2 cellular contexts compared by ENCODE assay signal in genomic region chr1:28248273-28249012, GRCh38.
TF ChIP-seq lines count a peak whose summit lies in the region.

No MANE protein-coding gene starts in this region.

TF ChIP-seq in HEK293, 187 proteins besides CTCF, POLR2A, EP300 and RAD21 (continues in another document):
- TF ChIP-seq ZNF654 (tag by site-specific recombination; IDR thresholded peaks at IDR 0.05; ENCODE audit: low read depth) (peak; percentile 81), ZBTB44 (tag by site-specific recombination; IDR thresholded peaks at IDR 0.05) (0 out of 2 replicates have a peak, but pooled peaks have one; percentile 40), ZSCAN30 (tag by site-specific recombination; IDR thresholded peaks at IDR 0.05) (peak; percentile 68; the same call in 1 of the 2 replicates), ZNF394 (tag by site-specific recombination; IDR thresholded peaks at IDR 0.05; ENCODE audit: borderline replicate concordance) (peak; percentile 20; the same call in 1 of the 2 replicates), PBX3 (CRISPR knock-in tag; IDR thresholded peaks at IDR 0.05) (no peak), TRIM28 (IDR thresholded peaks at IDR 0.05; ENCODE audit: borderline replicate concordance, low read length) (peak; percentile 36; the same call in 1 of the 2 replicates), ZNF37A (tag by site-specific recombination; IDR thresholded peaks at IDR 0.05) (no peak), ZSCAN16 (tag by site-specific recombination; IDR thresholded peaks at IDR 0.05) (peak; percentile 44; the same call in 1 of the 2 replicates), ZNF558 (tag by site-specific recombination; IDR thresholded peaks at IDR 0.05) (peak; percentile 44; the same call in 1 of the 2 replicates), ZNF2 (tag by site-specific recombination; IDR thresholded peaks at IDR 0.05) (0 out of 2 replicates have a peak, but pooled peaks have one; percentile 35), ZNF660 (tag by site-specific recombination; IDR thresholded peaks at IDR 0.05) (peak; percentile 91), ZNF626 (tag by site-specific recombination; IDR thresholded peaks at IDR 0.05) (no peak), ZNF121 (tag by site-specific recombination; IDR thresholded peaks at IDR 0.05) (peak; percentile 36; the same call in 1 of the 2 replicates), ZNF362 (tag by site-specific recombination; IDR thresholded peaks at IDR 0.05) (peak; percentile 83), ZNF664 (tag by site-specific recombination; IDR thresholded peaks at IDR 0.05) (peak; percentile 62; the same call in 1 of the 2 replicates), PRDM10 (tag by site-specific recombination; IDR thresholded peaks at IDR 0.05) (0 out of 2 replicates have a peak, but pooled peaks have one; percentile 18), ZNF335 (tag by site-specific recombination; conservative IDR thresholded peaks at IDR 0.05) (peak; percentile 80; the same call in 1 of the 2 replicates), PRDM6 (tag by site-specific recombination; IDR thresholded peaks at IDR 0.05) (peak; percentile 71), ZBTB48 (tag by site-specific recombination; IDR thresholded peaks at IDR 0.05) (peak; percentile 86), KLF10 (tag by site-specific recombination; IDR thresholded peaks at IDR 0.05) (0 out of 2 replicates have a peak, but pooled peaks have one; percentile 8)

TF ChIP-seq in HepG2, 621 proteins besides CTCF, POLR2A, EP300 and RAD21 (continues in another document):
- TF ChIP-seq ZNF790 (CRISPR knock-in tag; IDR thresholded peaks at IDR 0.05; ENCODE audit: borderline replicate concordance) (no peak), ZNF121 (CRISPR knock-in tag; IDR thresholded peaks at IDR 0.05) (peak; percentile 52; the same call in 1 of the 2 replicates), POLR2AphosphoS2 (IDR thresholded peaks at IDR 0.05; ENCODE audit: low read depth, low read length) (no peak), ZNF281 (CRISPR knock-in tag; IDR thresholded peaks at IDR 0.05; ENCODE audit: borderline replicate concordance) (no peak), TRIM24 (CRISPR knock-in tag; IDR thresholded peaks at IDR 0.05) (no peak), ZNF124 (CRISPR knock-in tag; IDR thresholded peaks at IDR 0.05) (no peak), SOX13 (IDR thresholded peaks at IDR 0.05) (no peak), SOX13 (CRISPR knock-in tag; conservative IDR thresholded peaks at IDR 0.05 in 1 of 2, IDR thresholded peaks at IDR 0.05 in 1 of 2) (no peak), ZSCAN9 (CRISPR knock-in tag; IDR thresholded peaks at IDR 0.05; ENCODE audit: borderline replicate concordance) (peak; percentile 40; the same call in 1 of the 2 replicates), ZNF230 (CRISPR knock-in tag; IDR thresholded peaks at IDR 0.05) (no peak), MTF2 (CRISPR knock-in tag; IDR thresholded peaks at IDR 0.05; ENCODE audit: borderline replicate concordance) (no peak), ZNF484 (CRISPR knock-in tag; IDR thresholded peaks at IDR 0.05; ENCODE audit: borderline replicate concordance, low read depth) (no peak), GLI4 (CRISPR knock-in tag; IDR thresholded peaks at IDR 0.05; ENCODE audit: borderline replicate concordance) (peak; percentile 59; the same call in 1 of the 2 replicates), FOSL1 (CRISPR knock-in tag; IDR thresholded peaks at IDR 0.05; ENCODE audit: borderline replicate concordance) (no peak), ZNF275 (CRISPR knock-in tag; IDR thresholded peaks at IDR 0.05; ENCODE audit: borderline replicate concordance) (no peak), SIN3B (IDR thresholded peaks at IDR 0.05; ENCODE audit: low read length) (0 out of 2 replicates have a peak, but pooled peaks have one; percentile 41), HOXA3 (CRISPR knock-in tag; IDR thresholded peaks at IDR 0.05) (0 out of 2 replicates have a peak, but pooled peaks have one; percentile 20), ZBTB44 (CRISPR knock-in tag; IDR thresholded peaks at IDR 0.05) (no peak), ATF4 (CRISPR knock-in tag; IDR thresholded peaks at IDR 0.05) (no peak), ZBTB14 (CRISPR knock-in tag; IDR thresholded peaks at IDR 0.05) (no peak), POLR2AphosphoS5 (IDR thresholded peaks at IDR 0.05; ENCODE audit: low read depth, low read length) (peak; percentile 23; the same call in 1 of the 2 replicates), SMC3 (IDR thresholded peaks at IDR 0.05; ENCODE audit: low read length) (peak; percentile 85), ZNF883 (CRISPR knock-in tag; IDR thresholded peaks at IDR 0.05; ENCODE audit: not compliant biosample characterization) (no peak), MTF1 (CRISPR knock-in tag; IDR thresholded peaks at IDR 0.05) (no peak), REL (CRISPR knock-in tag; conservative IDR thresholded peaks at IDR 0.05) (no peak), HMG20B (CRISPR knock-in tag; conservative IDR thresholded peaks at IDR 0.05) (no peak), KLF13 (CRISPR knock-in tag; IDR thresholded peaks at IDR 0.05) (no peak), ZNF496 (CRISPR knock-in tag; IDR thresholded peaks at IDR 0.05; ENCODE audit: insufficient replicate concordance) (no peak), HNRNPL (IDR thresholded peaks at IDR 0.05; ENCODE audit: low read depth, low read length) (no peak), ZNF234 (CRISPR knock-in tag; conservative IDR thresholded peaks at IDR 0.05) (no peak), ZNF362 (CRISPR knock-in tag; IDR thresholded peaks at IDR 0.05; ENCODE audit: borderline replicate concordance) (no peak), ZNF749 (CRISPR knock-in tag; IDR thresholded peaks at IDR 0.05; ENCODE audit: borderline replicate concordance) (no peak), ZNF557 (CRISPR knock-in tag; IDR thresholded peaks at IDR 0.05) (no peak), ZNF446 (CRISPR knock-in tag; IDR thresholded peaks at IDR 0.05) (no peak), RXRA (CRISPR knock-in tag; IDR thresholded peaks at IDR 0.05) (no peak), ZMYM3 (CRISPR knock-in tag; IDR thresholded peaks at IDR 0.05) (peak; percentile 35; the same call in 1 of the 2 replicates), NFE2 (CRISPR knock-in tag; IDR thresholded peaks at IDR 0.05) (no peak), MXD1 (CRISPR knock-in tag; IDR thresholded peaks at IDR 0.05) (no peak), ZHX2 (IDR thresholded peaks at IDR 0.05; ENCODE audit: low read depth) (no peak), ZHX2 (CRISPR knock-in tag; IDR thresholded peaks at IDR 0.05; ENCODE audit: borderline replicate concordance) (no peak)
